ENCODE assay signal across 8 cellular contexts in genomic region chr7:20330176-20330796, GRCh38. TPM values are rescaled to one million over a fixed set of nuclear protein-coding genes. Genes with fewer than 3 reads are reported as not detected.
A peak's percentile ranks its signal among the peaks of the same experiment; 100 is the strongest.
DNase-seq lines count a peak whose midpoint lies in the region; ATAC-seq and TF ChIP-seq lines count a peak whose summit lies in the region.

No MANE protein-coding gene starts in this region.

- H3K36me3 ChIP-seq in OCI-LY7 (ENCODE audit: insufficient read depth, low read length) (no peaks in the 10 kb centered on the region), adrenal gland (replicated peaks in 1 of 2) (no peaks in the 10 kb centered on the region), left ventricle myocardium inferior (no peaks in the 10 kb centered on the region)

- BruUV-seq in OCI-LY7 (replicated peaks; lab: Mats Ljungman, UMichigan): no TSS peak

- H3K9me3 ChIP-seq in OCI-LY7 (ENCODE audit: low read length) (no peaks in the 10 kb centered on the region), adrenal gland (replicated peaks in 1 of 3) (no peaks in the 10 kb centered on the region), left ventricle myocardium inferior (replicated peaks) (no peaks in the 10 kb centered on the region)

- 0 to 1% (median 0%) methylated on average over 31 to 42 of the region's 42 CpGs for WGBS in adrenal gland, 4 donors

- TF ChIP-seq POLR2A in adrenal gland (IDR thresholded peaks at IDR 0.05): peak in 1 of 2 donors; percentile 68

- no peak overlapping the region for H3K27ac ChIP-seq in OCI-LY7 (ENCODE audit: low read depth, low read length, poor library complexity, severe bottlenecking)
- peak overlapping the region; percentile 53 to 95 (median 88) for H3K27ac ChIP-seq in adrenal gland
- H3K27ac ChIP-seq in left ventricle myocardium inferior (replicated peaks): peak overlapping the region; percentile 87

- H3K27me3 ChIP-seq in adrenal gland: no peaks in the 10 kb centered on the region
- H3K27me3 ChIP-seq in left ventricle myocardium inferior (ENCODE audit: low read depth): peaks cover 36% of the 10 kb centered on the region

- peak overlapping the region; percentile 53; the same call in 1 of the 2 replicates for H2AFZ ChIP-seq in OCI-LY7 (ENCODE audit: low read length)

- H3K4me1 ChIP-seq in OCI-LY7 (ENCODE audit: insufficient read depth, low read length, poor library complexity, severe bottlenecking): peaks cover 10% of the 10 kb centered on the region
- H3K4me1 ChIP-seq in adrenal gland (replicated peaks in 1 of 2): peaks cover 0 to 5% of the 10 kb centered on the region in 2 donors
- H3K4me1 ChIP-seq in left ventricle myocardium inferior: peaks cover 31% of the 10 kb centered on the region

- ATAC-seq in GM19463 (IDR thresholded peaks at IDR 0.05; ENCODE audit: unreplicated experiment) (peak; percentile 53), HG03558 (IDR thresholded peaks at IDR 0.05; ENCODE audit: extremely low read depth, unreplicated experiment) (peak; percentile 29)

- POLR2A ChIA-PET in OCI-LY7 (lab: Charles Lee): no interaction called here

- H3K9me2 ChIP-seq in OCI-LY7 (ENCODE audit: insufficient read depth, low read length): no peaks in the 10 kb centered on the region

- TF ChIP-seq CTCF in OCI-LY7 (conservative IDR thresholded peaks at IDR 0.05; ENCODE audit: low read length) (no peak), adrenal gland (IDR thresholded peaks at IDR 0.05) (no peak), left ventricle myocardium inferior (IDR thresholded peaks at IDR 0.05; ENCODE audit: borderline replicate concordance) (no peak)

- peak overlapping the region; percentile 78 for H3K4me2 ChIP-seq in OCI-LY7 (ENCODE audit: low read length)

- CTCF ChIA-PET in OCI-LY7 (lab: Charles Lee; ENCODE audit: unreplicated experiment): interaction anchor here (0.6 kb wide), 2 partner anchors 16 to 224 kb away, joined by 3 read pairs; no protein-coding TSS in a partner anchor

- H3K4me3 ChIP-seq in OCI-LY7 (ENCODE audit: low read depth, low read length, poor library complexity, severe bottlenecking): peak overlapping the region; percentile 29
- peak overlapping the region; percentile 51 to 83 (median 72) for H3K4me3 ChIP-seq in adrenal gland
- H3K4me3 ChIP-seq in left ventricle myocardium inferior: peak overlapping the region; percentile 73

- H4K20me1 ChIP-seq in OCI-LY7 (ENCODE audit: insufficient read depth, low read length): no peaks in the 10 kb centered on the region

- intact Hi-C loops in OCI-LY7 (cut with micrococcal nuclease; ENCODE audit: unreplicated experiment): loop anchor here (5.0 kb wide), 1 partner anchor 267 kb away; no protein-coding TSS in a partner anchor
- intact Hi-C loops in adrenal gland (cut with DNase I): no loop called here
- intact Hi-C loops in left ventricle myocardium inferior (cut with micrococcal nuclease): no loop called here

- no peaks in the 10 kb centered on the region for H3K79me2 ChIP-seq in OCI-LY7 (ENCODE audit: insufficient read depth, low read depth, low read length)

- DNase-seq in DMS114 treated with DMSO at 0.1 percent for 48 hours (lab: John Stamatoyannopoulos, UW; ENCODE audit: unreplicated experiment): peak; percentile 19
- no peak for DNase-seq in OCI-LY7 (ENCODE audit: low spot score)
- DNase-seq in adrenal gland: peak; percentile 72 to 90 (median 86)
- peak; percentile 81 for DNase-seq in left ventricle myocardium inferior
- peak; percentile 92 for DNase-seq in pons (ENCODE audit: low spot score)
- DNase-seq in central memory CD4-positive, alpha-beta T cell: no peak

RNA-seq across cellular contexts. Expression of gene ITGB8, which starts 0.4 kb away (rescaled TPM):
- not detected in 2 replicates for total RNA-seq in OCI-LY7 (2014; rRNA removed; shearing (Covaris generic))
- not detected in 2 replicates for total RNA-seq in OCI-LY7 (2022)
- total RNA-seq in adrenal gland: 10 to 100 TPM in 3 of 8 donors, 1 to 10 TPM in 5; 3.1 to 16.4 (median 9.0) TPM
- 1 to 10 TPM; 1.1 to 4.3 (median 1.4) TPM for polyA plus RNA-seq in adrenal gland
- 1.5 TPM for total RNA-seq in left ventricle myocardium inferior

Comparison
In these comparisons a context has a peak if more than half of its experiments do, and no peak if none do; other contexts are left out.
1. DNase-seq: peak in DMS114 treated with DMSO at 0.1 percent for 48 hours (single experiment), adrenal gland (7 of 7), left ventricle myocardium inferior (single experiment) and pons (single experiment); none in OCI-LY7 (single experiment) and central memory CD4-positive, alpha-beta T cell (single experiment).
2. Peak in every context shown above with its lines, with median percentiles within 50 percentile points of each other: H3K4me3 ChIP-seq.